In the genomic region with DNA sequence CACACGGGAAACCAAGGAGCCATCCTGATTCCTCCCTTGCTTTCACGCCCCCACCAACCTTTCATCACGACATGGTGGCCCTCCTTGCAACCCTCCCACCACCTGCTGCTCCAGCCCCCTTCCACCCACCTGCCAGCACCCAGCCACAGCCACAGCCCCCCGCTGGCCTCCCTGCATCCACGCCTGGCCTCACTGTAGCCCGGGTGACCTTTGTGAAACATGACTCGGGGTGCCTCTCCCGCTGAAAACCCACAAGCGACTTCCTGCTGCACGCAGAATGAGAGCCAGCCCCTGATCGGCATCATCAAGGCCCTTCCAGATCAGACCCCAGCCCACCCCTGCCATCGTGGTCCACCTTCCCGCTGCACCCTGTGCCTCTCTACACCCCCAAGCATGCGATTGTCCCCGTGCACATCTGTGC, we compare ENCODE assay signal across 11 cellular contexts. TPM values are rescaled to one million over a fixed set of nuclear protein-coding genes. Genes with fewer than 3 reads are reported as not detected.
A peak's percentile ranks its signal among the peaks of the same experiment; 100 is the strongest.
DNase-seq lines count a peak whose midpoint lies in the region; ATAC-seq and TF ChIP-seq lines count a peak whose summit lies in the region.
"Had no signal": no experiment of that assay in that cellular context is flagged by ENCODE, and none has a peak within 500 bp of the region (broad histone marks: within the 10 kb centered on the region; RNA-seq: fewer than 3 reads in every experiment).

No MANE protein-coding gene starts in this region.

- TF ChIP-seq EP300 in esophagus muscularis mucosa (IDR thresholded peaks at IDR 0.05) = no peak

- CTCF ChIA-PET in activated naive CD4-positive, alpha-beta T cell treated with anti-CD3 and anti-CD28 coated beads for 36 hours (lab: Charles Lee) = interaction anchor here (1.1 to 6.5 kb wide), 9 partner anchors 11 to 95 kb away, joined by 3 to 55 read pairs (median 4); no protein-coding TSS in a partner anchor

- WGBS in spleen, 5 donors = 21 to 47% (median 36%) methylated on average over 14 to 15 of the region's 15 CpGs
- WGBS in esophagus muscularis mucosa = 64% methylated on average over 12 of the region's 15 CpGs
- 80 to 87% methylated on average over 2 to 15 of the region's 15 CpGs for WGBS in endodermal cell (ENCODE audit: insufficient coverage in 1 of 2, insufficient read length in 1 of 2), 2 experiments

- peaks cover 68 to 81% (median 75%) of the 10 kb centered on the region in 10 experiments for H3K4me1 ChIP-seq in BLaER1 treated with 17β-estradiol and CSF1 and Interleukin-3, amounts not matched to agents 10 nM and 100 nM
- H3K4me1 ChIP-seq in spleen (peaks cover 9 to 55% (median 48%) of the 10 kb centered on the region in 6 donors), esophagus muscularis mucosa (no peaks in the 10 kb centered on the region), endodermal cell (ENCODE audit: control insufficient read depth, insufficient read depth, low read length) (no peaks in the 10 kb centered on the region)
- H3K4me1 ChIP-seq: breast epithelium had no signal

- peak overlapping the region in 4 of 11 experiments; percentile 4 to 27 (median 14); a peak in 2 of 22 replicates for H3K9ac ChIP-seq in BLaER1 treated with 17β-estradiol and CSF1 and Interleukin-3, amounts not matched to agents 10 nM and 100 nM
- no peak overlapping the region for H3K9ac ChIP-seq in endodermal cell (ENCODE audit: extremely low read depth, low read length, poor library complexity, severe bottlenecking)

- TF ChIP-seq CTCF in spleen (IDR thresholded peaks at IDR 0.05 in 8 of 11, conservative IDR thresholded peaks at IDR 0.05 in 3 of 11) = no peak
- TF ChIP-seq CTCF in esophagus muscularis mucosa (IDR thresholded peaks at IDR 0.05) = no peak
- no peak for TF ChIP-seq CTCF in endodermal cell (conservative IDR thresholded peaks at IDR 0.05)

- peak overlapping the region; percentile 61 for H3K4me3 Mint-ChIP-seq in T-helper 1 cell treated with Interleukin-12 subunit alpha and Interleukin-12 subunit beta and Interleukin-4 antibody, amounts not matched to agents 30 μg/mL and 1 μg/mL, for 36 hours
- no peak overlapping the region for H3K4me3 Mint-ChIP-seq in activated naive CD4-positive, alpha-beta T cell treated with anti-CD3 and anti-CD28 coated beads for 36 hours
- H3K4me3 Mint-ChIP-seq in endodermal cell = no peak overlapping the region

- H3K36me3 ChIP-seq in BLaER1 treated with 17β-estradiol and CSF1 and Interleukin-3, amounts not matched to agents 10 nM and 100 nM = peaks cover 5 to 11% (median 10%) of the 10 kb centered on the region in 11 experiments; a peak in 19 of 22 replicates
- peaks cover 2 to 14% (median 12%) of the 10 kb centered on the region in 6 donors for H3K36me3 ChIP-seq in spleen
- H3K36me3 ChIP-seq in esophagus muscularis mucosa = peaks cover 4 to 12% (median 10%) of the 10 kb centered on the region in 4 donors
- no peaks in the 10 kb centered on the region for H3K36me3 ChIP-seq in endodermal cell (ENCODE audit: control insufficient read depth, insufficient read depth, low read length)
- H3K36me3 ChIP-seq: breast epithelium had no signal

- peak overlapping the region; percentile 65 to 92 (median 87) for H3K4me2 ChIP-seq in BLaER1 treated with 17β-estradiol and CSF1 and Interleukin-3, amounts not matched to agents 10 nM and 100 nM

- peak overlapping the region in 2 of 10 experiments; percentile 16 to 41; a peak in 3 of 20 replicates for H3K4me3 ChIP-seq in BLaER1 treated with 17β-estradiol and CSF1 and Interleukin-3, amounts not matched to agents 10 nM and 100 nM
- H3K4me3 ChIP-seq in spleen (no peak overlapping the region), esophagus muscularis mucosa (no peak overlapping the region), endodermal cell (ENCODE audit: low read length) (no peak overlapping the region)
- H3K4me3 ChIP-seq: breast epithelium, pancreas had no signal

- ATAC-seq in HG03025 (IDR thresholded peaks at IDR 0.05; ENCODE audit: low FRiP score, unreplicated experiment) = no peak
- ATAC-seq: pancreas had no signal

- peaks cover 0 to 10% (median 0%) of the 10 kb centered on the region in 11 experiments; a peak in 2 of 22 replicates for H4K20me1 ChIP-seq in BLaER1 treated with 17β-estradiol and CSF1 and Interleukin-3, amounts not matched to agents 10 nM and 100 nM

- peaks cover 39% of the 10 kb centered on the region for H3K4me1 Mint-ChIP-seq in T-helper 1 cell treated with Interleukin-12 subunit alpha and Interleukin-12 subunit beta and Interleukin-4 antibody, amounts not matched to agents 30 μg/mL and 1 μg/mL, for 36 hours (ENCODE audit: low read depth)
- H3K4me1 Mint-ChIP-seq in activated naive CD4-positive, alpha-beta T cell treated with anti-CD3 and anti-CD28 coated beads for 36 hours (ENCODE audit: low read depth) = peaks cover 33% of the 10 kb centered on the region
- peaks cover 8% of the 10 kb centered on the region for H3K4me1 Mint-ChIP-seq in endodermal cell

- no peaks in the 10 kb centered on the region for H3K9me3 Mint-ChIP-seq in T-helper 1 cell treated with Interleukin-12 subunit alpha and Interleukin-12 subunit beta and Interleukin-4 antibody, amounts not matched to agents 30 μg/mL and 1 μg/mL, for 36 hours
- H3K9me3 Mint-ChIP-seq in activated naive CD4-positive, alpha-beta T cell treated with anti-CD3 and anti-CD28 coated beads for 36 hours = no peaks in the 10 kb centered on the region
- no peaks in the 10 kb centered on the region for H3K9me3 Mint-ChIP-seq in endodermal cell

- H3K27me3 ChIP-seq in BLaER1 treated with 17β-estradiol and CSF1 and Interleukin-3, amounts not matched to agents 10 nM and 100 nM = no peaks in the 10 kb centered on the region
- peaks cover 0 to 16% (median 0%) of the 10 kb centered on the region in 7 donors for H3K27me3 ChIP-seq in spleen (replicated peaks in 1 of 7)
- H3K27me3 ChIP-seq in esophagus muscularis mucosa = peaks cover 0 to 28% (median 0%) of the 10 kb centered on the region in 4 donors
- H3K27me3 ChIP-seq in endodermal cell (ENCODE audit: control insufficient read depth, insufficient read depth, low read length, poor library complexity, severe bottlenecking) = no peaks in the 10 kb centered on the region
- H3K27me3 ChIP-seq: breast epithelium, pancreas had no signal

- H3K9me3 ChIP-seq in BLaER1 treated with 17β-estradiol and CSF1 and Interleukin-3, amounts not matched to agents 10 nM and 100 nM (replicated peaks in 1 of 11) = no peaks in the 10 kb centered on the region
- H3K9me3 ChIP-seq in spleen = no peaks in the 10 kb centered on the region
- no peaks in the 10 kb centered on the region for H3K9me3 ChIP-seq in esophagus muscularis mucosa
- H3K9me3 ChIP-seq in endodermal cell (ENCODE audit: control insufficient read depth, low read length) = no peaks in the 10 kb centered on the region
- H3K9me3 ChIP-seq: breast epithelium, pancreas had no signal

- peak; percentile 43 for DNase-seq in activated naive CD4-positive, alpha-beta T cell treated with anti-CD3 and anti-CD28 coated beads for 36 hours
- DNase-seq in spleen (peak; percentile 67), esophagus muscularis mucosa (ENCODE audit: extremely low spot score) (no peak), NCI-H2107 treated with DMSO at 0.1 percent for 48 hours (lab: John Stamatoyannopoulos, UW; ENCODE audit: unreplicated experiment) (no peak), endodermal cell (no peak)
- DNase-seq: NCI-H2029, pancreas had no signal

- peaks cover 4% of the 10 kb centered on the region for H3K36me3 Mint-ChIP-seq in T-helper 1 cell treated with Interleukin-12 subunit alpha and Interleukin-12 subunit beta and Interleukin-4 antibody, amounts not matched to agents 30 μg/mL and 1 μg/mL, for 36 hours (ENCODE audit: low read depth)
- H3K36me3 Mint-ChIP-seq in activated naive CD4-positive, alpha-beta T cell treated with anti-CD3 and anti-CD28 coated beads for 36 hours (ENCODE audit: low read depth) = peaks cover 5% of the 10 kb centered on the region
- peaks cover 4% of the 10 kb centered on the region for H3K36me3 Mint-ChIP-seq in endodermal cell (ENCODE audit: low read depth)

- peak overlapping the region in 3 of 11 experiments; percentile 2 to 32 (median 6); a peak in 3 of 22 replicates for H3K27ac ChIP-seq in BLaER1 treated with 17β-estradiol and CSF1 and Interleukin-3, amounts not matched to agents 10 nM and 100 nM
- H3K27ac ChIP-seq in spleen (peak overlapping the region in 1 of 8 donors; percentile 75), esophagus muscularis mucosa (replicated peaks in 1 of 4) (no peak overlapping the region), endodermal cell (ENCODE audit: low read depth, low read length) (no peak overlapping the region)
- H3K27ac ChIP-seq: breast epithelium, pancreas had no signal

- H3K27me3 Mint-ChIP-seq in T-helper 1 cell treated with Interleukin-12 subunit alpha and Interleukin-12 subunit beta and Interleukin-4 antibody, amounts not matched to agents 30 μg/mL and 1 μg/mL, for 36 hours (ENCODE audit: low read depth) = no peaks in the 10 kb centered on the region
- H3K27me3 Mint-ChIP-seq in activated naive CD4-positive, alpha-beta T cell treated with anti-CD3 and anti-CD28 coated beads for 36 hours (ENCODE audit: low read depth) = no peaks in the 10 kb centered on the region
- H3K27me3 Mint-ChIP-seq in endodermal cell (ENCODE audit: insufficient read depth) = peaks cover 1% of the 10 kb centered on the region

- TF ChIP-seq POLR2A in spleen (IDR thresholded peaks at IDR 0.05) (no peak), esophagus muscularis mucosa (IDR thresholded peaks at IDR 0.05; ENCODE audit: low read depth) (no peak)

- intact Hi-C loops in activated naive CD4-positive, alpha-beta T cell treated with anti-CD3 and anti-CD28 coated beads for 36 hours (cut with micrococcal nuclease) = no loop called here
- intact Hi-C loops in spleen (cut with DNase I; ENCODE audit: low total_unique reads) (no loop called here), esophagus muscularis mucosa (cut with DNase I) (no loop called here)

- H3K27ac Mint-ChIP-seq in T-helper 1 cell treated with Interleukin-12 subunit alpha and Interleukin-12 subunit beta and Interleukin-4 antibody, amounts not matched to agents 30 μg/mL and 1 μg/mL, for 36 hours = peak overlapping the region; percentile 43
- H3K27ac Mint-ChIP-seq in activated naive CD4-positive, alpha-beta T cell treated with anti-CD3 and anti-CD28 coated beads for 36 hours = no peak overlapping the region
- no peak overlapping the region for H3K27ac Mint-ChIP-seq in endodermal cell

RNA-seq across cellular contexts. Expression of a gene that starts 14.9 kb away (rescaled TPM):
- 10 to 100 TPM; 79.5 to 83.3 TPM for total RNA-seq in activated naive CD4-positive, alpha-beta T cell treated with anti-CD3 and anti-CD28 coated beads for 36 hours
- total RNA-seq in spleen = 10 to 100 TPM; 49.3 to 73.1 (median 60.7) TPM
- polyA plus RNA-seq in spleen = 10 to 100 TPM; 54.5 to 69.1 (median 68.8) TPM
- total RNA-seq in esophagus muscularis mucosa = 10 to 100 TPM; 52.8 to 73.5 (median 71.5) TPM
- 10 to 100 TPM; 58.2 to 59.7 TPM for total RNA-seq in endodermal cell
- polyA plus RNA-seq in endodermal cell (2013, experiment 1 of 2) = 66.2 TPM
- 59.5 TPM for polyA plus RNA-seq in endodermal cell (2013, experiment 2 of 2)

RNA-seq across cellular contexts. Expression of a gene that starts 44.3 kb away (rescaled TPM):
- total RNA-seq in activated naive CD4-positive, alpha-beta T cell treated with anti-CD3 and anti-CD28 coated beads for 36 hours = 10 to 100 TPM; 20.7 to 21.0 TPM
- total RNA-seq in spleen (10 to 100 TPM; 12.4 to 28.0 (median 18.5) TPM), esophagus muscularis mucosa (10 to 100 TPM; 27.4 to 58.6 (median 36.1) TPM), endodermal cell (1 to 10 TPM; 2.6 to 2.8 TPM)
- 10 to 100 TPM in 2 of 3 donors, 1 to 10 TPM in 1; 9.7 to 18.6 (median 10.7) TPM for polyA plus RNA-seq in spleen
- polyA plus RNA-seq in endodermal cell (2013, experiment 1 of 2) = 1.1 TPM
- 0.62 TPM for polyA plus RNA-seq in endodermal cell (2013, experiment 2 of 2)

Comparison
In these comparisons a context has a peak if more than half of its experiments do, and no peak if none do; other contexts are left out.
1. DNase-seq: peak in activated naive CD4-positive, alpha-beta T cell treated with anti-CD3 and anti-CD28 coated beads for 36 hours (single experiment) and spleen (single experiment); none in esophagus muscularis mucosa (single experiment), NCI-H2107 treated with DMSO at 0.1 percent for 48 hours (single experiment) and endodermal cell (single experiment).